Comparison of ENCODE assay signal across 15 cellular contexts in genomic region chr11:73991471-73992006, GRCh38. TPM values are rescaled to one million over a fixed set of nuclear protein-coding genes. Genes with fewer than 3 reads are reported as not detected.
DNase-seq lines count a peak whose midpoint lies in the region; ATAC-seq and TF ChIP-seq lines count a peak whose summit lies in the region.
"Had no signal": no experiment of that assay in that cellular context is flagged by ENCODE, and none has a peak within 500 bp of the region (broad histone marks: within the 10 kb centered on the region; RNA-seq: fewer than 3 reads in every experiment).

No MANE protein-coding gene starts in this region.

- H3F3A ChIP-seq in neural progenitor cell (ENCODE audit: low read depth) = no peaks in the 10 kb centered on the region

- no peaks in the 10 kb centered on the region for H3K9me3 Mint-ChIP-seq in CD8-positive, alpha-beta T cell
- H3K9me3 Mint-ChIP-seq in neural progenitor cell (no peaks in the 10 kb centered on the region), osteocyte (ENCODE audit: unreplicated experiment) (no peaks in the 10 kb centered on the region)
- H3K9me3 Mint-ChIP-seq: T-helper 2 cell treated with Interferon-gamma antibody and Interleukin-4, amounts not matched to agents 5 μg/mL and 100 μg/mL, for 36 hours had no signal

- TF ChIP-seq CTCF in CD8-positive, alpha-beta T cell (IDR thresholded peaks at IDR 0.05) = no peak
- no peak for TF ChIP-seq CTCF in coronary artery (IDR thresholded peaks at IDR 0.05)
- no peak for TF ChIP-seq CTCF in thyroid gland (IDR thresholded peaks at IDR 0.05)
- TF ChIP-seq CTCF in neural progenitor cell (IDR thresholded peaks at IDR 0.05) = no peak
- no peak for TF ChIP-seq CTCF in osteocyte (IDR thresholded peaks at IDR 0.05)

- TF ChIP-seq POLR2A in thyroid gland (IDR thresholded peaks at IDR 0.05) = no peak

- CTCF ChIA-PET in CD8-positive, alpha-beta T cell (lab: Charles Lee) = interaction anchor here (0.6 to 1.5 kb wide), 3 partner anchors 7 to 28 kb away, joined by 3 to 4 read pairs (median 3); no protein-coding TSS in a partner anchor

- H3K79me2 ChIP-seq in neural progenitor cell (ENCODE audit: low read depth) = no peaks in the 10 kb centered on the region

- WGBS in thyroid gland, 2 donors = 80 to 86% methylated on average over 6 of the region's 6 CpGs

- H3K4me1 Mint-ChIP-seq in CD8-positive, alpha-beta T cell (ENCODE audit: low read depth) = peaks cover 50% of the 10 kb centered on the region
- H3K4me1 Mint-ChIP-seq in neural progenitor cell = no peaks in the 10 kb centered on the region
- no peaks in the 10 kb centered on the region for H3K4me1 Mint-ChIP-seq in osteocyte (ENCODE audit: unreplicated experiment)

- peaks cover 51% of the 10 kb centered on the region for H3K4me1 ChIP-seq in CD8-positive, alpha-beta T cell (ENCODE audit: insufficient read depth, low read length)
- peaks cover 6 to 7% of the 10 kb centered on the region in 2 donors for H3K4me1 ChIP-seq in thyroid gland
- no peaks in the 10 kb centered on the region for H3K4me1 ChIP-seq in neural progenitor cell
- H3K4me1 ChIP-seq: right atrium auricular region had no signal

- no peak overlapping the region for H3K27ac ChIP-seq in CD8-positive, alpha-beta T cell (ENCODE audit: low read depth, low read length)
- no peak overlapping the region for H3K27ac ChIP-seq in coronary artery
- H3K27ac ChIP-seq in thyroid gland = peak overlapping the region in 1 of 3 donors; percentile 18
- H3K27ac ChIP-seq in neural progenitor cell = no peak overlapping the region
- H3K27ac ChIP-seq: right atrium auricular region, thoracic aorta had no signal

- intact Hi-C loops in CD8-positive, alpha-beta T cell (cut with DNase I, micrococcal nuclease) = no loop called here
- intact Hi-C loops in thyroid gland (cut with DNase I) = no loop called here

- DNase-seq in CD8-positive, alpha-beta T cell = no peak
- peak; percentile 70 for DNase-seq in coronary artery (ENCODE audit: low spot score)
- DNase-seq in thyroid gland = no peak
- no peak for DNase-seq in neural progenitor cell (ENCODE audit: low spot score)
- no peak for DNase-seq in germinal center (ENCODE audit: low spot score)
- DNase-seq in osteocyte (ENCODE audit: extremely low spot score, unreplicated experiment) = no peak
- DNase-seq: NCI-H446 had no signal

- H3K4me2 ChIP-seq in neural progenitor cell = no peak overlapping the region

- no peak overlapping the region for H3K4me3 ChIP-seq in CD8-positive, alpha-beta T cell (ENCODE audit: low read depth, low read length)
- H3K4me3 ChIP-seq in coronary artery (no peak overlapping the region), thyroid gland (replicated peaks in 1 of 3) (no peak overlapping the region), neural progenitor cell (no peak overlapping the region)
- H3K4me3 ChIP-seq: right atrium auricular region, thoracic aorta had no signal

- H3K36me3 Mint-ChIP-seq in CD8-positive, alpha-beta T cell = no peaks in the 10 kb centered on the region
- H3K36me3 Mint-ChIP-seq in neural progenitor cell (no peaks in the 10 kb centered on the region), osteocyte (ENCODE audit: unreplicated experiment) (no peaks in the 10 kb centered on the region)

- no peaks in the 10 kb centered on the region for H3K9me3 ChIP-seq in CD8-positive, alpha-beta T cell (ENCODE audit: low read length)
- no peaks in the 10 kb centered on the region for H3K9me3 ChIP-seq in thyroid gland
- no peaks in the 10 kb centered on the region for H3K9me3 ChIP-seq in neural progenitor cell (ENCODE audit: low read depth)
- H3K9me3 ChIP-seq: right atrium auricular region, thoracic aorta had no signal

- no peaks in the 10 kb centered on the region for H3K36me3 ChIP-seq in CD8-positive, alpha-beta T cell (ENCODE audit: insufficient read depth, low read length)
- no peaks in the 10 kb centered on the region for H3K36me3 ChIP-seq in thyroid gland
- H3K36me3 ChIP-seq in neural progenitor cell = no peaks in the 10 kb centered on the region
- H3K36me3 ChIP-seq: right atrium auricular region, thoracic aorta had no signal

- H3K4me3 Mint-ChIP-seq in CD8-positive, alpha-beta T cell = no peak overlapping the region
- H3K4me3 Mint-ChIP-seq in neural progenitor cell = no peak overlapping the region
- H3K4me3 Mint-ChIP-seq in osteocyte (ENCODE audit: unreplicated experiment) = no peak overlapping the region
- H3K4me3 Mint-ChIP-seq: T-helper 2 cell treated with Interferon-gamma antibody and Interleukin-4, amounts not matched to agents 5 μg/mL and 100 μg/mL, for 36 hours had no signal

- H3K27me3 Mint-ChIP-seq in CD8-positive, alpha-beta T cell (ENCODE audit: low read depth) = no peaks in the 10 kb centered on the region
- H3K27me3 Mint-ChIP-seq in neural progenitor cell (ENCODE audit: insufficient read depth, low read depth) = no peaks in the 10 kb centered on the region
- H3K27me3 Mint-ChIP-seq in osteocyte (ENCODE audit: unreplicated experiment) = no peaks in the 10 kb centered on the region

- POLR2A ChIA-PET in CD8-positive, alpha-beta T cell (lab: Charles Lee) = interaction anchor here (0.6 to 10.2 kb wide), 3 partner anchors 10 to 65 kb away, joined by 3 to 116 read pairs (median 87); partner anchors contain the start of gene UCP2

- peak overlapping the region; percentile 88 for H3K27ac Mint-ChIP-seq in CD8-positive, alpha-beta T cell
- H3K27ac Mint-ChIP-seq in neural progenitor cell (no peak overlapping the region), osteocyte (ENCODE audit: unreplicated experiment) (no peak overlapping the region)
- H3K27ac Mint-ChIP-seq: T-helper 2 cell treated with Interferon-gamma antibody and Interleukin-4, amounts not matched to agents 5 μg/mL and 100 μg/mL, for 36 hours had no signal

- no peak overlapping the region for H3K9ac ChIP-seq in neural progenitor cell

- no peak overlapping the region for H2AFZ ChIP-seq in neural progenitor cell (replicated peaks)

- no peak for ATAC-seq in CD8-positive, alpha-beta T cell
- ATAC-seq in GM18861 (IDR thresholded peaks at IDR 0.05; ENCODE audit: unreplicated experiment) (peak; percentile 31), HG03342 (IDR thresholded peaks at IDR 0.05; ENCODE audit: unreplicated experiment) (peak; percentile 37)
- ATAC-seq: HCT116 had no signal

- H3K27me3 ChIP-seq in CD8-positive, alpha-beta T cell (ENCODE audit: insufficient read depth, low read length) = no peaks in the 10 kb centered on the region
- H3K27me3 ChIP-seq in thyroid gland (no peaks in the 10 kb centered on the region), neural progenitor cell (no peaks in the 10 kb centered on the region)
- H3K27me3 ChIP-seq: right atrium auricular region had no signal

- no peaks in the 10 kb centered on the region for H4K20me1 ChIP-seq in neural progenitor cell (ENCODE audit: low read depth)

RNA-seq across cellular contexts. Expression of gene UCP2, which starts 8.9 kb away (rescaled TPM):
- total RNA-seq in CD8-positive, alpha-beta T cell = 100 to 1,000 TPM; 151 to 156 TPM
- total RNA-seq in thyroid gland = 10 to 100 TPM; 41.4 to 97.0 (median 52.5) TPM
- 69.2 and 88.1 TPM in 2 replicates for total RNA-seq in neural progenitor cell (ENCODE audit: low replicate concordance)
- 26.4 and 31.8 TPM in 2 replicates for total RNA-seq in osteocyte
- total RNA-seq: MCF 10A had no signal

RNA-seq across cellular contexts. Expression of gene UCP3, which starts 17.3 kb away (rescaled TPM):
- 1 to 10 TPM; 1.7 to 2.2 TPM for total RNA-seq in CD8-positive, alpha-beta T cell
- total RNA-seq in thyroid gland (1 to 10 TPM; 3.1 to 3.6 (median 3.4) TPM), neural progenitor cell (ENCODE audit: low replicate concordance) (1.5 TPM in 1 of 2 replicates, not detected in the other), osteocyte (1.0 and 1.8 TPM in 2 replicates)

RNA-seq across cellular contexts. Expression of gene DNAJB13, which starts 40.7 kb away (rescaled TPM):
- not detected for total RNA-seq in CD8-positive, alpha-beta T cell
- under 1 TPM in 1 of 4 donors, not detected in 3; 0.75 TPM for total RNA-seq in thyroid gland
- total RNA-seq in neural progenitor cell (ENCODE audit: low replicate concordance) = 0.28 TPM in 1 of 2 replicates, not detected in the other
- not detected in 2 replicates for total RNA-seq in osteocyte
- total RNA-seq: aorta, right atrium auricular region had no signal
